Comparison of ENCODE assay signal across 8 cellular contexts in genomic region chr17:8151120-8151640, GRCh38. TPM values are rescaled to one million over a fixed set of nuclear protein-coding genes. Genes with fewer than 3 reads are reported as not detected.
A peak's percentile ranks its signal among the peaks of the same experiment; 100 is the strongest.
DNase-seq lines count a peak whose midpoint lies in the region; ATAC-seq, FAIRE-seq and TF ChIP-seq lines count a peak whose summit lies in the region.

No MANE protein-coding gene starts in this region.

- peak; percentile 95 for FAIRE-seq in GM19239 (lab: Jason Lieb, UNC)
- no peak for FAIRE-seq in pancreas (lab: Jason Lieb, UNC)

- peak overlapping the region; percentile 97 for H3K27ac ChIP-seq in cardiac muscle cell
- peak overlapping the region; percentile 96 to 100 (median 99) for H3K27ac ChIP-seq in pancreas
- H3K27ac ChIP-seq in thymus (ENCODE audit: low read depth): peak overlapping the region; percentile 94

- H3K9me3 Mint-ChIP-seq in activated naive CD8-positive, alpha-beta T cell treated with anti-CD3 and anti-CD28 coated beads, Interleukin-2, amount 50 U/mL, for 24 hours: no peaks in the 10 kb centered on the region

- peaks cover 52% of the 10 kb centered on the region for H3K4me1 Mint-ChIP-seq in activated naive CD8-positive, alpha-beta T cell treated with anti-CD3 and anti-CD28 coated beads, Interleukin-2, amount 50 U/mL, for 24 hours

- H3K27ac Mint-ChIP-seq in activated naive CD8-positive, alpha-beta T cell treated with anti-CD3 and anti-CD28 coated beads, Interleukin-2, amount 50 U/mL, for 24 hours: no peak overlapping the region

- TF ChIP-seq CTCF in cardiac muscle cell (IDR thresholded peaks at IDR 0.05; ENCODE audit: low read depth, low read length) (no peak), pancreas (IDR thresholded peaks at IDR 0.05) (no peak)

- H3K4me1 ChIP-seq in cardiac muscle cell (ENCODE audit: low read depth) (peaks cover 38% of the 10 kb centered on the region), pancreas (peaks cover 11 to 31% (median 13%) of the 10 kb centered on the region in 3 donors), thymus (ENCODE audit: control insufficient read depth, insufficient read depth, low read length) (peaks cover 37% of the 10 kb centered on the region)

- H3K9me3 ChIP-seq in cardiac muscle cell (ENCODE audit: low read depth): no peaks in the 10 kb centered on the region
- no peaks in the 10 kb centered on the region for H3K9me3 ChIP-seq in pancreas
- no peaks in the 10 kb centered on the region for H3K9me3 ChIP-seq in thymus (ENCODE audit: control insufficient read depth)

- H3K4me3 Mint-ChIP-seq in activated naive CD8-positive, alpha-beta T cell treated with anti-CD3 and anti-CD28 coated beads, Interleukin-2, amount 50 U/mL, for 24 hours: no peak overlapping the region

- H3K4me3 ChIP-seq in cardiac muscle cell (peak overlapping the region; percentile 64), pancreas (peak overlapping the region; percentile 53 to 65 (median 58)), thymus (ENCODE audit: low read length) (peak overlapping the region; percentile 70)

- DNase-seq in Ammon's horn (ENCODE audit: low spot score) (peak; percentile 91), GM19239 (ENCODE audit: insufficient read length, low spot score) (peak; percentile 90), HT1080 (ENCODE audit: low read depth) (peak; percentile 79), cardiac muscle cell (ENCODE audit: low read depth in 1 of 2, low spot score in 1 of 2) (peak; percentile 94 to 96), pancreas (peak; percentile 80 to 89 (median 84))
- peak; percentile 93 for DNase-seq in activated naive CD8-positive, alpha-beta T cell treated with anti-CD3 and anti-CD28 coated beads, Interleukin-2, amount 50 U/mL, for 24 hours

- H3K27me3 ChIP-seq in cardiac muscle cell: no peaks in the 10 kb centered on the region
- H3K27me3 ChIP-seq in pancreas: no peaks in the 10 kb centered on the region
- H3K27me3 ChIP-seq in thymus (ENCODE audit: control insufficient read depth, insufficient read depth): no peaks in the 10 kb centered on the region

- no peaks in the 10 kb centered on the region for H3K27me3 Mint-ChIP-seq in activated naive CD8-positive, alpha-beta T cell treated with anti-CD3 and anti-CD28 coated beads, Interleukin-2, amount 50 U/mL, for 24 hours

- ATAC-seq in SK-N-SH treated with all-trans-retinoic acid at 6 μM for 48 hours: peak; percentile 35
- peak; percentile 21 for ATAC-seq in activated naive CD8-positive, alpha-beta T cell treated with anti-CD3 and anti-CD28 coated beads, Interleukin-2, amount 50 U/mL, for 24 hours
- ATAC-seq in pancreas: peak in 3 of 4 donors; percentile 2 to 11 (median 7)

- H3K36me3 ChIP-seq in cardiac muscle cell: peaks cover 35% of the 10 kb centered on the region
- H3K36me3 ChIP-seq in pancreas: peaks cover 6 to 51% (median 37%) of the 10 kb centered on the region in 3 donors
- H3K36me3 ChIP-seq in thymus (ENCODE audit: control insufficient read depth, insufficient read depth): peaks cover 41% of the 10 kb centered on the region

- WGBS in pancreas, 2 donors: 32 to 51% methylated on average over 37 to 38 of the region's 38 CpGs
- under 1% methylated on average over 38 of the region's 38 CpGs for WGBS in thymus

- H3K36me3 Mint-ChIP-seq in activated naive CD8-positive, alpha-beta T cell treated with anti-CD3 and anti-CD28 coated beads, Interleukin-2, amount 50 U/mL, for 24 hours (ENCODE audit: low read depth): peaks cover 25% of the 10 kb centered on the region

- intact Hi-C loops in pancreas (cut with DNase I): no loop called here

TF ChIP-seq in SK-N-SH treated with all-trans-retinoic acid at 6 μM for 48 hours, 23 proteins besides CTCF, POLR2A, EP300 and RAD21 (continues in another document):
- TF ChIP-seq ZFP30 (CRISPR knock-in tag; IDR thresholded peaks at IDR 0.05) (no peak), RARB (CRISPR knock-in tag; IDR thresholded peaks at IDR 0.05) (0 out of 2 replicates have a peak, but pooled peaks have one; percentile 14), ESRRG (CRISPR knock-in tag; IDR thresholded peaks at IDR 0.05) (peak; percentile 62; the same call in 1 of the 2 replicates), TSHZ2 (CRISPR knock-in tag; IDR thresholded peaks at IDR 0.05) (0 out of 2 replicates have a peak, but pooled peaks have one; percentile 5)
- TF ChIP-seq, protein P1, sequence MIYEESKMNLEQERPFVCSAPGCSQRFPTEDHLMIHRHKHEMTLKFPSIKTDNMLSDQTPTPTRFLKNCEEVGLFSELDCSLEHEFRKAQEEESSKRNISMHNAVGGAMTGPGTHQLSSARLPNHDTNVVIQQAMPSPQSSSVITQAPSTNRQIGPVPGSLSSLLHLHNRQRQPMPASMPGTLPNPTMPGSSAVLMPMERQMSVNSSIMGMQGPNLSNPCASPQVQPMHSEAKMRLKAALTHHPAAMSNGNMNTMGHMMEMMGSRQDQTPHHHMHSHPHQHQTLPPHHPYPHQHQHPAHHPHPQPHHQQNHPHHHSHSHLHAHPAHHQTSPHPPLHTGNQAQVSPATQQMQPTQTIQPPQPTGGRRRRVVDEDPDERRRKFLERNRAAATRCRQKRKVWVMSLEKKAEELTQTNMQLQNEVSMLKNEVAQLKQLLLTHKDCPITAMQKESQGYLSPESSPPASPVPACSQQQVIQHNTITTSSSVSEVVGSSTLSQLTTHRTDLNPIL (CRISPR knock-in tag; IDR thresholded peaks at IDR 0.05; ENCODE audit: low read depth): peak; percentile 63; the same call in 1 of the 2 replicates

RNA-seq across cellular contexts. Expression of gene PER1, which starts 1.0 kb away (rescaled TPM):
- 3.2 and 5.2 TPM in 2 replicates for total RNA-seq in HT1080 (2014; rRNA removed; shearing (Covaris generic))
- polyA plus RNA-seq in HT1080 (2015; cell fraction: cytosol; rRNA removed): 3.2 and 4.2 TPM in 2 replicates
- polyA plus RNA-seq in HT1080 (2015; cell fraction: nucleus; rRNA removed): 11.2 and 19.3 TPM in 2 replicates
- total RNA-seq in cardiac muscle cell (42.3 and 51.9 TPM in 2 replicates), pancreas (100 to 1,000 TPM in 2 of 6 donors, 10 to 100 TPM in 4; 17.5 to 105 (median 67.6) TPM)
- polyA plus RNA-seq in cardiac muscle cell (28.2 and 47.7 TPM in 2 replicates), pancreas (100 to 1,000 TPM; 107 to 158 TPM), thymus (71.9 TPM)

RNA-seq across cellular contexts. Expression of gene VAMP2, which starts 11.6 kb away (rescaled TPM):
- total RNA-seq in HT1080 (2014; rRNA removed; shearing (Covaris generic)): 2.7 and 4.6 TPM in 2 replicates
- 28.6 and 32.3 TPM in 2 replicates for polyA plus RNA-seq in HT1080 (2015; cell fraction: cytosol; rRNA removed)
- polyA plus RNA-seq in HT1080 (2015; cell fraction: nucleus; rRNA removed): 42.1 and 43.6 TPM in 2 replicates
- total RNA-seq in cardiac muscle cell (22.5 and 35.7 TPM in 2 replicates), pancreas (10 to 100 TPM; 19.5 to 35.7 (median 29.6) TPM)
- polyA plus RNA-seq in cardiac muscle cell (102 and 118 TPM in 2 replicates), pancreas (10 to 100 TPM; 29.8 to 82.0 TPM), thymus (73.9 TPM)

RNA-seq across cellular contexts. Expression of gene TMEM107, which starts 25.0 kb away (rescaled TPM):
- 12.3 and 14.5 TPM in 2 replicates for total RNA-seq in HT1080 (2014; rRNA removed; shearing (Covaris generic))
- 16.3 and 18.6 TPM in 2 replicates for polyA plus RNA-seq in HT1080 (2015; cell fraction: cytosol; rRNA removed)
- 15.3 and 16.0 TPM in 2 replicates for polyA plus RNA-seq in HT1080 (2015; cell fraction: nucleus; rRNA removed)
- total RNA-seq in cardiac muscle cell (39.8 and 40.7 TPM in 2 replicates), pancreas (10 to 100 TPM in 1 of 6 donors, 1 to 10 TPM in 5; 5.2 to 10.2 (median 6.3) TPM)
- polyA plus RNA-seq in cardiac muscle cell (54.6 and 62.4 TPM in 2 replicates), pancreas (10 to 100 TPM in 1 of 2 donors, 1 to 10 TPM in 1; 5.7 to 11.1 TPM), thymus (21.3 TPM)

RNA-seq across cellular contexts. Expression of gene HES7, which starts 27.3 kb away (rescaled TPM):
- total RNA-seq in HT1080 (2014; rRNA removed; shearing (Covaris generic)): 0.43 and 1.8 TPM in 2 replicates
- 0.37 and 0.79 TPM in 2 replicates for polyA plus RNA-seq in HT1080 (2015; cell fraction: cytosol; rRNA removed)
- polyA plus RNA-seq in HT1080 (2015; cell fraction: nucleus; rRNA removed): 1.9 and 3.0 TPM in 2 replicates
- total RNA-seq in cardiac muscle cell: 0.32 and 6.2 TPM in 2 replicates
- 1.1 and 1.5 TPM in 2 replicates for polyA plus RNA-seq in cardiac muscle cell
- total RNA-seq in pancreas: not detected
- polyA plus RNA-seq in pancreas: under 1 TPM; 0.08 to 0.16 TPM
- 0.75 TPM for polyA plus RNA-seq in thymus

RNA-seq across cellular contexts. Expression of gene ALOXE3, which starts 32.9 kb away (rescaled TPM):
- 0.60 and 1.0 TPM in 2 replicates for total RNA-seq in HT1080 (2014; rRNA removed; shearing (Covaris generic))
- polyA plus RNA-seq in HT1080 (2015; cell fraction: cytosol; rRNA removed): 1.4 and 2.7 TPM in 2 replicates
- polyA plus RNA-seq in HT1080 (2015; cell fraction: nucleus; rRNA removed): 1.9 and 2.1 TPM in 2 replicates
- total RNA-seq in cardiac muscle cell (not detected in 2 replicates), pancreas (not detected)
- polyA plus RNA-seq in cardiac muscle cell (0.10 TPM in 1 of 2 replicates, not detected in the other), pancreas (under 1 TPM in 1 of 2 donors, not detected in 1; 0.35 TPM), thymus (1.2 TPM)

Comparison
In these comparisons a context has a peak if more than half of its experiments do, and no peak if none do; other contexts are left out.
1. Peak in every context shown above with its lines: DNase-seq, ATAC-seq, H3K4me3 ChIP-seq and H3K27ac ChIP-seq.